Comparison of ENCODE assay signal across 8 cellular contexts in genomic region chr17:3724373-3725077, GRCh38. TPM values are rescaled to one million over a fixed set of nuclear protein-coding genes. Genes with fewer than 3 reads are reported as not detected.
A peak's percentile ranks its signal among the peaks of the same experiment; 100 is the strongest.
DNase-seq lines count a peak whose midpoint lies in the region; ATAC-seq and TF ChIP-seq lines count a peak whose summit lies in the region.

No MANE protein-coding gene starts in this region.

- POLR2A ChIA-PET in activated CD4-positive, alpha-beta T cell treated with anti-CD3 and anti-CD28 coated beads for 36 hours (lab: Charles Lee), result interaction anchor here (0.6 to 2.9 kb wide), 3 partner anchors 14 to 1185 kb away, joined by 3 to 13 read pairs (median 3); no protein-coding TSS in a partner anchor

- DNase-seq in activated CD4-positive, alpha-beta T cell treated with anti-CD3 and anti-CD28 coated beads for 36 hours, result no peak
- no peak for DNase-seq in activated CD4-positive, alpha-beta T cell treated with anti-CD3 and anti-CD28 coated beads, Interleukin-2, amount 50 U/mL, for 4 hours
- DNase-seq in suprapubic skin (ENCODE audit: low spot score in 2 of 2) (no peak), SHP77 treated with DMSO at 0.1 percent for 48 hours (lab: John Stamatoyannopoulos, UW) (no peak), NCI-H1092 treated with DMSO at 0.1 percent for 48 hours (lab: John Stamatoyannopoulos, UW) (no peak)

- intact Hi-C loops in activated CD4-positive, alpha-beta T cell treated with anti-CD3 and anti-CD28 coated beads for 36 hours (cut with DNase I, micrococcal nuclease), result loop anchor here in 1 of 2 experiments (1.0 to 10.0 kb wide), 8 partner anchors 168 to 1890 kb away; partner anchors contain the start of genes ATP2A3, CAMKK1, CYB5D2 and PELP1

- H3K9me3 Mint-ChIP-seq in activated CD4-positive, alpha-beta T cell treated with anti-CD3 and anti-CD28 coated beads for 36 hours (ENCODE audit: low read depth), result no peaks in the 10 kb centered on the region

- H3K27me3 Mint-ChIP-seq in activated CD4-positive, alpha-beta T cell treated with anti-CD3 and anti-CD28 coated beads for 36 hours, result no peaks in the 10 kb centered on the region

- no peak for TF ChIP-seq CTCF in WI38 (IDR thresholded peaks at IDR 0.05; ENCODE audit: low read depth, low read length)
- TF ChIP-seq CTCF in suprapubic skin (IDR thresholded peaks at IDR 0.05), result no peak

- peak overlapping the region; percentile 76 for H3K27ac Mint-ChIP-seq in activated CD4-positive, alpha-beta T cell treated with anti-CD3 and anti-CD28 coated beads for 36 hours

- peaks cover 55% of the 10 kb centered on the region for H3K4me1 Mint-ChIP-seq in activated CD4-positive, alpha-beta T cell treated with anti-CD3 and anti-CD28 coated beads for 36 hours

- peak overlapping the region; percentile 91 for H3K4me3 ChIP-seq in WI38 (ENCODE audit: low read depth, low read length)
- H3K4me3 ChIP-seq in iPS-18a (ENCODE audit: low read length), result peak overlapping the region; percentile 92
- H3K4me3 ChIP-seq in suprapubic skin, result peak overlapping the region; percentile 97

- peaks cover 65% of the 10 kb centered on the region for H3K36me3 Mint-ChIP-seq in activated CD4-positive, alpha-beta T cell treated with anti-CD3 and anti-CD28 coated beads for 36 hours (ENCODE audit: low read depth)

- H3K4me3 Mint-ChIP-seq in activated CD4-positive, alpha-beta T cell treated with anti-CD3 and anti-CD28 coated beads for 36 hours, result peak overlapping the region; percentile 83

- no peak overlapping the region for H3K27ac ChIP-seq in iPS-18a (ENCODE audit: low read length)
- H3K27ac ChIP-seq in suprapubic skin, result no peak overlapping the region

- H3K9me3 ChIP-seq in iPS-18a (ENCODE audit: control insufficient read depth, low read depth, low read length), result no peaks in the 10 kb centered on the region
- no peaks in the 10 kb centered on the region for H3K9me3 ChIP-seq in suprapubic skin

- H3K27me3 ChIP-seq in iPS-18a (ENCODE audit: control insufficient read depth, insufficient read depth, low read length) (no peaks in the 10 kb centered on the region), suprapubic skin (no peaks in the 10 kb centered on the region)

- H3K4me1 ChIP-seq in iPS-18a (ENCODE audit: control insufficient read depth, low read depth, low read length) (peaks cover 4% of the 10 kb centered on the region), suprapubic skin (peaks cover 31% of the 10 kb centered on the region)

- TF ChIP-seq EP300 in suprapubic skin (IDR thresholded peaks at IDR 0.05), result no peak

- TF ChIP-seq POLR2A in suprapubic skin (IDR thresholded peaks at IDR 0.05), result no peak

- H3K36me3 ChIP-seq in iPS-18a (ENCODE audit: control insufficient read depth, low read depth, low read length) (peaks cover 24% of the 10 kb centered on the region), suprapubic skin (peaks cover 3% of the 10 kb centered on the region)

- CTCF ChIA-PET in activated CD4-positive, alpha-beta T cell treated with anti-CD3 and anti-CD28 coated beads for 36 hours (lab: Charles Lee), result interaction anchor here (1.0 to 2.8 kb wide), 5 partner anchors 13 to 122 kb away, joined by 3 to 22 read pairs (median 8); no protein-coding TSS in a partner anchor

- ATAC-seq in activated CD4-positive, alpha-beta T cell treated with anti-CD3 and anti-CD28 coated beads for 36 hours, result no peak
- ATAC-seq in GM21367 (IDR thresholded peaks at IDR 0.05; ENCODE audit: unreplicated experiment), result no peak

- H3K9ac ChIP-seq in iPS-18a (ENCODE audit: low read length), result peak overlapping the region; percentile 83

- WGBS in suprapubic skin, result 22% methylated on average over 20 of the region's 27 CpGs

RNA-seq across cellular contexts. Expression of gene HASPIN, which starts 0.8 kb away (rescaled TPM):
- 10 to 100 TPM; 21.0 to 25.2 TPM for total RNA-seq in activated CD4-positive, alpha-beta T cell treated with anti-CD3 and anti-CD28 coated beads for 36 hours
- 1 to 10 TPM in 3 of 4 donors, under 1 TPM in 1; 0.40 to 2.1 (median 1.8) TPM for total RNA-seq in suprapubic skin

RNA-seq across cellular contexts. Expression of gene P2RX5, which starts 28.6 kb away (rescaled TPM):
- 10 to 100 TPM; 69.7 to 77.5 TPM for total RNA-seq in activated CD4-positive, alpha-beta T cell treated with anti-CD3 and anti-CD28 coated beads for 36 hours
- total RNA-seq in suprapubic skin, result under 1 TPM in 2 of 4 donors, not detected in 2; 0.49 to 0.56 TPM

RNA-seq across cellular contexts. Expression of gene EMC6, which starts 55.9 kb away (rescaled TPM):
- 10 to 100 TPM; 43.6 to 44.3 TPM for total RNA-seq in activated CD4-positive, alpha-beta T cell treated with anti-CD3 and anti-CD28 coated beads for 36 hours
- total RNA-seq in suprapubic skin, result 10 to 100 TPM in 3 of 4 donors, 1 to 10 TPM in 1; 3.3 to 17.6 (median 10.4) TPM

RNA-seq across cellular contexts. Expression of gene TAX1BP3, which starts 56.1 kb away (rescaled TPM):
- total RNA-seq in activated CD4-positive, alpha-beta T cell treated with anti-CD3 and anti-CD28 coated beads for 36 hours, result 10 to 100 TPM; 12.0 to 14.6 TPM
- 100 to 1,000 TPM; 103 to 245 (median 202) TPM for total RNA-seq in suprapubic skin

Comparison
In these comparisons a context has a peak if more than half of its experiments do, and no peak if none do; other contexts are left out.
1. RNA of gene HASPIN, which starts 0.8 kb away (total RNA-seq): 21.0 to 25.2 TPM in activated CD4-positive, alpha-beta T cell treated with anti-CD3 and anti-CD28 coated beads for 36 hours; 0.40 to 2.1 TPM in suprapubic skin; every median in the first group is over 4 times any median in the second.
2. RNA of gene P2RX5, which starts 28.6 kb away (total RNA-seq): 69.7 to 77.5 TPM in activated CD4-positive, alpha-beta T cell treated with anti-CD3 and anti-CD28 coated beads for 36 hours; 0.49 to 0.56 TPM in suprapubic skin; every median in the first group is over 10 times any median in the second.
3. Peak in every context shown above with its lines, with median percentiles within 50 percentile points of each other: H3K4me3 ChIP-seq.